2 cellular contexts compared by ENCODE assay signal in the genomic region with DNA sequence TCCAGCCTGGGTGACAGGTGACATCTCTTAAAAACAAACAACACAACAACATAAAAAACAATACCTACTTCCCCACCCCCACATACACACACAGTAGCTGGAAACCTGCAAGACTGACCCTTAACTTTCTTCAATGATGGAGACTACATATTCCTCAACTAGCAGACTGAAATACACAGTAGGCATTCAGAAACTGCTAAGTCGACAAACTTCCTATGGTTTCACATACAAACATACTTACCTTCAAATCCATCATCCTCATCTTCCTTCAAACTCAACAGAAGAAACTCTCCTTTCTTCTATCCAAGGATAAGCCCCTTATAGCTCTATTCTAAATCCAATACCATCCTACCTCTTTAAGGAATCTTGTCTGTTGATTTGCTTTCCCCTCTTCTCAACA.
TF ChIP-seq lines count a peak whose summit lies in the region.

No MANE protein-coding gene starts in this region.

TF ChIP-seq in HepG2, 621 proteins besides CTCF, POLR2A, EP300 and RAD21:
- TF ChIP-seq MAFF (IDR thresholded peaks at IDR 0.05; ENCODE audit: low read depth, low read length) (peak; percentile 62), ZFAT (CRISPR knock-in tag; conservative IDR thresholded peaks at IDR 0.05) (no peak), ZBTB20 (CRISPR knock-in tag; IDR thresholded peaks at IDR 0.05; ENCODE audit: borderline replicate concordance, low read depth) (no peak), MAFK (conservative IDR thresholded peaks at IDR 0.05 in 1 of 2, IDR thresholded peaks at IDR 0.05 in 1 of 2; ENCODE audit: low read length in 2 of 2) (peak; percentile 78 to 80), FLYWCH1 (CRISPR knock-in tag; IDR thresholded peaks at IDR 0.05) (no peak), ZKSCAN8 (CRISPR knock-in tag; IDR thresholded peaks at IDR 0.05; ENCODE audit: borderline replicate concordance) (no peak), ZNF256 (CRISPR knock-in tag; conservative IDR thresholded peaks at IDR 0.05) (no peak), ZFY (CRISPR knock-in tag; IDR thresholded peaks at IDR 0.05) (no peak)
- TF ChIP-seq, protein P1, sequence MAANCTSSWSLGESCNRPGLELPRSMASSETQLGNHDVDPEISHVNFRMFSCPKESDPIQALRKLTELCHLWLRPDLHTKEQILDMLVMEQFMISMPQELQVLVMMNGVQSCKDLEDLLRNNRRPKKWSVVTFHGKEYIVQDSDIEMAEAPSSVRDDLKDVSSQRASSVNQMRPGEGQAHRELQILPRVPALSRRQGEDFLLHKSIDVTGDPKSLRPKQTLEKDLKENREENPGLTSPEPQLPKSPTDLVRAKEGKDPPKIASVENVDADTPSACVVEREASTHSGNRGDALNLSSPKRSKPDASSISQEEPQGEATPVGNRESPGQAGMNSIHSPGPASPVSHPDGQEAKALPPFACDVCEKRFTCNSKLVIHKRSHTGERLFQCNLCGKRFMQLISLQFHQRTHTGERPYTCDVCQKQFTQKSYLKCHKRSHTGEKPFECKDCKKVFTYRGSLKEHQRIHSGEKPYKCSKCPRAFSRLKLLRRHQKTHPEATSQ (CRISPR knock-in tag; IDR thresholded peaks at IDR 0.05; ENCODE audit: borderline replicate concordance) = no peak
- TF ChIP-seq, protein P2, sequence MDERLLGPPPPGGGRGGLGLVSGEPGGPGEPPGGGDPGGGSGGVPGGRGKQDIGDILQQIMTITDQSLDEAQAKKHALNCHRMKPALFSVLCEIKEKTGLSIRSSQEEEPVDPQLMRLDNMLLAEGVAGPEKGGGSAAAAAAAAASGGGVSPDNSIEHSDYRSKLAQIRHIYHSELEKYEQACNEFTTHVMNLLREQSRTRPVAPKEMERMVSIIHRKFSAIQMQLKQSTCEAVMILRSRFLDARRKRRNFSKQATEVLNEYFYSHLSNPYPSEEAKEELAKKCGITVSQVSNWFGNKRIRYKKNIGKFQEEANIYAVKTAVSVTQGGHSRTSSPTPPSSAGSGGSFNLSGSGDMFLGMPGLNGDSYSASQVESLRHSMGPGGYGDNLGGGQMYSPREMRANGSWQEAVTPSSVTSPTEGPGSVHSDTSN (CRISPR knock-in tag; IDR thresholded peaks at IDR 0.05) = no peak
- TF ChIP-seq, protein P3, sequence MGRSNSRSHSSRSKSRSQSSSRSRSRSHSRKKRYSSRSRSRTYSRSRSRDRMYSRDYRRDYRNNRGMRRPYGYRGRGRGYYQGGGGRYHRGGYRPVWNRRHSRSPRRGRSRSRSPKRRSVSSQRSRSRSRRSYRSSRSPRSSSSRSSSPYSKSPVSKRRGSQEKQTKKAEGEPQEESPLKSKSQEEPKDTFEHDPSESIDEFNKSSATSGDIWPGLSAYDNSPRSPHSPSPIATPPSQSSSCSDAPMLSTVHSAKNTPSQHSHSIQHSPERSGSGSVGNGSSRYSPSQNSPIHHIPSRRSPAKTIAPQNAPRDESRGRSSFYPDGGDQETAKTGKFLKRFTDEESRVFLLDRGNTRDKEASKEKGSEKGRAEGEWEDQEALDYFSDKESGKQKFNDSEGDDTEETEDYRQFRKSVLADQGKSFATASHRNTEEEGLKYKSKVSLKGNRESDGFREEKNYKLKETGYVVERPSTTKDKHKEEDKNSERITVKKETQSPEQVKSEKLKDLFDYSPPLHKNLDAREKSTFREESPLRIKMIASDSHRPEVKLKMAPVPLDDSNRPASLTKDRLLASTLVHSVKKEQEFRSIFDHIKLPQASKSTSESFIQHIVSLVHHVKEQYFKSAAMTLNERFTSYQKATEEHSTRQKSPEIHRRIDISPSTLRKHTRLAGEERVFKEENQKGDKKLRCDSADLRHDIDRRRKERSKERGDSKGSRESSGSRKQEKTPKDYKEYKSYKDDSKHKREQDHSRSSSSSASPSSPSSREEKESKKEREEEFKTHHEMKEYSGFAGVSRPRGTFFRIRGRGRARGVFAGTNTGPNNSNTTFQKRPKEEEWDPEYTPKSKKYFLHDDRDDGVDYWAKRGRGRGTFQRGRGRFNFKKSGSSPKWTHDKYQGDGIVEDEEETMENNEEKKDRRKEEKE (IDR thresholded peaks at IDR 0.05) = no peak
TF ChIP-seq in HepG2: peak in this region for 2.

TF ChIP-seq in WTC11, 78 proteins besides CTCF, POLR2A, EP300 and RAD21:
- TF ChIP-seq, protein P4, sequence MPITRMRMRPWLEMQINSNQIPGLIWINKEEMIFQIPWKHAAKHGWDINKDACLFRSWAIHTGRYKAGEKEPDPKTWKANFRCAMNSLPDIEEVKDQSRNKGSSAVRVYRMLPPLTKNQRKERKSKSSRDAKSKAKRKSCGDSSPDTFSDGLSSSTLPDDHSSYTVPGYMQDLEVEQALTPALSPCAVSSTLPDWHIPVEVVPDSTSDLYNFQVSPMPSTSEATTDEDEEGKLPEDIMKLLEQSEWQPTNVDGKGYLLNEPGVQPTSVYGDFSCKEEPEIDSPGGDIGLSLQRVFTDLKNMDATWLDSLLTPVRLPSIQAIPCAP (CRISPR knock-in tag; IDR thresholded peaks at IDR 0.05) = no peak
- TF ChIP-seq NR2C2 (CRISPR knock-in tag; IDR thresholded peaks at IDR 0.05) (no peak), JUN (CRISPR knock-in tag; IDR thresholded peaks at IDR 0.05) (no peak), NR3C1 (CRISPR knock-in tag; conservative IDR thresholded peaks at IDR 0.05; ENCODE audit: low read depth) (no peak), ZNF317 (CRISPR knock-in tag; IDR thresholded peaks at IDR 0.05; ENCODE audit: borderline replicate concordance, low read depth) (no peak), SMAD4 (CRISPR knock-in tag; IDR thresholded peaks at IDR 0.05) (no peak), TEAD1 (CRISPR knock-in tag; IDR thresholded peaks at IDR 0.05) (no peak)
- TF ChIP-seq, protein P5, sequence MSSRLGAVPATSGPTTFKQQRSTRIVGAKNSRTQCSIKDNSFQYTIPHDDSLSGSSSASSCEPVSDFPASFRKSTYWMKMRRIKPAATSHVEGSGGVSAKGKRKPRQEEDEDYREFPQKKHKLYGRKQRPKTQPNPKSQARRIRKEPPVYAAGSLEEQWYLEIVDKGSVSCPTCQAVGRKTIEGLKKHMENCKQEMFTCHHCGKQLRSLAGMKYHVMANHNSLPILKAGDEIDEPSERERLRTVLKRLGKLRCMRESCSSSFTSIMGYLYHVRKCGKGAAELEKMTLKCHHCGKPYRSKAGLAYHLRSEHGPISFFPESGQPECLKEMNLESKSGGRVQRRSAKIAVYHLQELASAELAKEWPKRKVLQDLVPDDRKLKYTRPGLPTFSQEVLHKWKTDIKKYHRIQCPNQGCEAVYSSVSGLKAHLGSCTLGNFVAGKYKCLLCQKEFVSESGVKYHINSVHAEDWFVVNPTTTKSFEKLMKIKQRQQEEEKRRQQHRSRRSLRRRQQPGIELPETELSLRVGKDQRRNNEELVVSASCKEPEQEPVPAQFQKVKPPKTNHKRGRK (CRISPR knock-in tag; IDR thresholded peaks at IDR 0.05; ENCODE audit: borderline replicate concordance) = no peak
- TF ChIP-seq, protein P6, sequence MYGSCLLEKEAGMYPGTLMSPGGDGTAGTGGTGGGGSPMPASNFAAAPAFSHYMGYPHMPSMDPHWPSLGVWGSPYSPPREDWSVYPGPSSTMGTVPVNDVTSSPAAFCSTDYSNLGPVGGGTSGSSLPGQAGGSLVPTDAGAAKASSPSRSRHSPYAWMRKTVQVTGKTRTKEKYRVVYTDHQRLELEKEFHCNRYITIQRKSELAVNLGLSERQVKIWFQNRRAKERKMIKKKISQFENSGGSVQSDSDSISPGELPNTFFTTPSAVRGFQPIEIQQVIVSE (CRISPR knock-in tag; IDR thresholded peaks at IDR 0.05; ENCODE audit: borderline replicate concordance) = no peak
- TF ChIP-seq, protein P7, sequence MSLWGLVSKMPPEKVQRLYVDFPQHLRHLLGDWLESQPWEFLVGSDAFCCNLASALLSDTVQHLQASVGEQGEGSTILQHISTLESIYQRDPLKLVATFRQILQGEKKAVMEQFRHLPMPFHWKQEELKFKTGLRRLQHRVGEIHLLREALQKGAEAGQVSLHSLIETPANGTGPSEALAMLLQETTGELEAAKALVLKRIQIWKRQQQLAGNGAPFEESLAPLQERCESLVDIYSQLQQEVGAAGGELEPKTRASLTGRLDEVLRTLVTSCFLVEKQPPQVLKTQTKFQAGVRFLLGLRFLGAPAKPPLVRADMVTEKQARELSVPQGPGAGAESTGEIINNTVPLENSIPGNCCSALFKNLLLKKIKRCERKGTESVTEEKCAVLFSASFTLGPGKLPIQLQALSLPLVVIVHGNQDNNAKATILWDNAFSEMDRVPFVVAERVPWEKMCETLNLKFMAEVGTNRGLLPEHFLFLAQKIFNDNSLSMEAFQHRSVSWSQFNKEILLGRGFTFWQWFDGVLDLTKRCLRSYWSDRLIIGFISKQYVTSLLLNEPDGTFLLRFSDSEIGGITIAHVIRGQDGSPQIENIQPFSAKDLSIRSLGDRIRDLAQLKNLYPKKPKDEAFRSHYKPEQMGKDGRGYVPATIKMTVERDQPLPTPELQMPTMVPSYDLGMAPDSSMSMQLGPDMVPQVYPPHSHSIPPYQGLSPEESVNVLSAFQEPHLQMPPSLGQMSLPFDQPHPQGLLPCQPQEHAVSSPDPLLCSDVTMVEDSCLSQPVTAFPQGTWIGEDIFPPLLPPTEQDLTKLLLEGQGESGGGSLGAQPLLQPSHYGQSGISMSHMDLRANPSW (CRISPR knock-in tag; conservative IDR thresholded peaks at IDR 0.05; ENCODE audit: low read depth) = no peak
- TF ChIP-seq, protein P8, sequence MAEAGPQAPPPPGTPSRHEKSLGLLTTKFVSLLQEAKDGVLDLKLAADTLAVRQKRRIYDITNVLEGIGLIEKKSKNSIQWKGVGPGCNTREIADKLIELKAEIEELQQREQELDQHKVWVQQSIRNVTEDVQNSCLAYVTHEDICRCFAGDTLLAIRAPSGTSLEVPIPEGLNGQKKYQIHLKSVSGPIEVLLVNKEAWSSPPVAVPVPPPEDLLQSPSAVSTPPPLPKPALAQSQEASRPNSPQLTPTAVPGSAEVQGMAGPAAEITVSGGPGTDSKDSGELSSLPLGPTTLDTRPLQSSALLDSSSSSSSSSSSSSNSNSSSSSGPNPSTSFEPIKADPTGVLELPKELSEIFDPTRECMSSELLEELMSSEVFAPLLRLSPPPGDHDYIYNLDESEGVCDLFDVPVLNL (CRISPR knock-in tag; IDR thresholded peaks at IDR 0.05; ENCODE audit: borderline replicate concordance, low read depth) = no peak
- TF ChIP-seq, protein P9, sequence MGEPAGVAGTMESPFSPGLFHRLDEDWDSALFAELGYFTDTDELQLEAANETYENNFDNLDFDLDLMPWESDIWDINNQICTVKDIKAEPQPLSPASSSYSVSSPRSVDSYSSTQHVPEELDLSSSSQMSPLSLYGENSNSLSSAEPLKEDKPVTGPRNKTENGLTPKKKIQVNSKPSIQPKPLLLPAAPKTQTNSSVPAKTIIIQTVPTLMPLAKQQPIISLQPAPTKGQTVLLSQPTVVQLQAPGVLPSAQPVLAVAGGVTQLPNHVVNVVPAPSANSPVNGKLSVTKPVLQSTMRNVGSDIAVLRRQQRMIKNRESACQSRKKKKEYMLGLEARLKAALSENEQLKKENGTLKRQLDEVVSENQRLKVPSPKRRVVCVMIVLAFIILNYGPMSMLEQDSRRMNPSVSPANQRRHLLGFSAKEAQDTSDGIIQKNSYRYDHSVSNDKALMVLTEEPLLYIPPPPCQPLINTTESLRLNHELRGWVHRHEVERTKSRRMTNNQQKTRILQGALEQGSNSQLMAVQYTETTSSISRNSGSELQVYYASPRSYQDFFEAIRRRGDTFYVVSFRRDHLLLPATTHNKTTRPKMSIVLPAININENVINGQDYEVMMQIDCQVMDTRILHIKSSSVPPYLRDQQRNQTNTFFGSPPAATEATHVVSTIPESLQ (CRISPR knock-in tag; IDR thresholded peaks at IDR 0.05) = no peak
- TF ChIP-seq, protein P10, sequence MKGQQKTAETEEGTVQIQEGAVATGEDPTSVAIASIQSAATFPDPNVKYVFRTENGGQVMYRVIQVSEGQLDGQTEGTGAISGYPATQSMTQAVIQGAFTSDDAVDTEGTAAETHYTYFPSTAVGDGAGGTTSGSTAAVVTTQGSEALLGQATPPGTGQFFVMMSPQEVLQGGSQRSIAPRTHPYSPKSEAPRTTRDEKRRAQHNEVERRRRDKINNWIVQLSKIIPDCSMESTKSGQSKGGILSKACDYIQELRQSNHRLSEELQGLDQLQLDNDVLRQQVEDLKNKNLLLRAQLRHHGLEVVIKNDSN (CRISPR knock-in tag; IDR thresholded peaks at IDR 0.05) = no peak
TF ChIP-seq in WTC11: peak in this region for 0.
